Comparison of ENCODE assay signal across 24 cellular contexts in genomic region chr15:26065723-26066122, GRCh38.
"Had no signal": no experiment of that assay in that cellular context is flagged by ENCODE, and none has a peak within 500 bp of the region (broad histone marks: within the 10 kb centered on the region; RNA-seq: fewer than 3 reads in every experiment).

No MANE protein-coding gene starts in this region.

- DNase-seq: activated CD4-positive, alpha-beta T cell treated with anti-CD3 and anti-CD28 coated beads for 4 hours; activated CD4-positive, alpha-beta T cell treated with anti-CD3 and anti-CD28 coated beads, Interleukin-2, amount 50 U/mL, for 48 hours; activated CD4-positive, CD25-positive, alpha-beta regulatory T cell; activated CD8-positive, alpha-beta memory T cell treated with anti-CD3 and anti-CD28 coated beads, Interleukin-2, amount 50 U/mL, for 48 hours; activated naive CD4-positive, alpha-beta T cell treated with Interleukin-2 at 50 U/mL for 16 hours; activated naive CD8-positive, alpha-beta T cell treated with anti-CD3 and anti-CD28 coated beads for 36 hours; activated T-cell treated with anti-CD3 and anti-CD28 coated beads, Interleukin-2, amount 50 U/mL, for 4 hours; central memory CD4-positive, alpha-beta T cell; colonic mucosa; dorsolateral prefrontal cortex; effector memory CD8-positive, alpha-beta T cell; glutamatergic neuron; left cardiac atrium; nucleus accumbens; right lobe of liver; stimulated activated CD4-positive, alpha-beta T cell treated with anti-CD3 and anti-CD28 coated beads, Interleukin-1b, Interleukin-23, amount 100 ng/mL, for 48 hours; transverse colon had no signal

- H3K36me3 Mint-ChIP-seq: activated naive CD8-positive, alpha-beta T cell treated with anti-CD3 and anti-CD28 coated beads for 36 hours; stimulated activated memory B cell treated with anti-CD40 and anti-IgM and Interleukin-4, amounts not matched to agents 10 μg/mL and 1 μg/mL and 100 μg/mL, for 72 hours had no signal

- H3K4me1 ChIP-seq: colonic mucosa, esophagus muscularis mucosa, parathyroid adenoma, right lobe of liver, transverse colon, vagina had no signal

- H3K9ac ChIP-seq: parathyroid adenoma had no signal

- H3K27ac ChIP-seq: colonic mucosa, dorsolateral prefrontal cortex, esophagus muscularis mucosa, hepatocyte, parathyroid adenoma, right lobe of liver, skin epidermis, transverse colon, vagina had no signal

- H3K4me3 ChIP-seq: colonic mucosa, dorsolateral prefrontal cortex, esophagus muscularis mucosa, hepatocyte, right lobe of liver, skin epidermis, transverse colon, vagina had no signal

- H3K36me3 ChIP-seq: colonic mucosa, esophagus muscularis mucosa, right lobe of liver, transverse colon, vagina had no signal

- H3K27me3 Mint-ChIP-seq: stimulated activated memory B cell treated with anti-CD40 and anti-IgM and Interleukin-4, amounts not matched to agents 10 μg/mL and 1 μg/mL and 100 μg/mL, for 72 hours had no signal

- H3K4me1 Mint-ChIP-seq: activated naive CD8-positive, alpha-beta T cell treated with anti-CD3 and anti-CD28 coated beads for 36 hours; stimulated activated memory B cell treated with anti-CD40 and anti-IgM and Interleukin-4, amounts not matched to agents 10 μg/mL and 1 μg/mL and 100 μg/mL, for 72 hours had no signal

- H3K4me2 ChIP-seq: hepatocyte had no signal

- H3K79me2 ChIP-seq: hepatocyte, parathyroid adenoma had no signal

- H3K9me3 Mint-ChIP-seq: activated naive CD8-positive, alpha-beta T cell treated with anti-CD3 and anti-CD28 coated beads for 36 hours; activated T-cell treated with anti-CD3 and anti-CD28 coated beads, Interleukin-2, amount 50 U/mL, for 4 hours; stimulated activated memory B cell treated with anti-CD40 and anti-IgM and Interleukin-4, amounts not matched to agents 10 μg/mL and 1 μg/mL and 100 μg/mL, for 72 hours had no signal

- H3K27me3 ChIP-seq: colonic mucosa, dorsolateral prefrontal cortex, esophagus muscularis mucosa, hepatocyte, right lobe of liver, transverse colon, vagina had no signal

- H3K4me3 Mint-ChIP-seq: activated naive CD8-positive, alpha-beta T cell treated with anti-CD3 and anti-CD28 coated beads for 36 hours; activated T-cell treated with anti-CD3 and anti-CD28 coated beads, Interleukin-2, amount 50 U/mL, for 4 hours; effector memory CD8-positive, alpha-beta T cell; nephron; stimulated activated memory B cell treated with anti-CD40 and anti-IgM and Interleukin-4, amounts not matched to agents 10 μg/mL and 1 μg/mL and 100 μg/mL, for 72 hours had no signal

- H3K27ac Mint-ChIP-seq: activated naive CD8-positive, alpha-beta T cell treated with anti-CD3 and anti-CD28 coated beads for 36 hours; effector memory CD8-positive, alpha-beta T cell; nephron; stimulated activated memory B cell treated with anti-CD40 and anti-IgM and Interleukin-4, amounts not matched to agents 10 μg/mL and 1 μg/mL and 100 μg/mL, for 72 hours had no signal
